Comparison of ENCODE assay signal across 17 cellular contexts in genomic region chr11:81420668-81421550, GRCh38.
DNase-seq lines count a peak whose midpoint lies in the region; TF ChIP-seq lines count a peak whose summit lies in the region.
"Had no signal": no experiment of that assay in that cellular context is flagged by ENCODE, and none has a peak within 500 bp of the region (broad histone marks: within the 10 kb centered on the region; RNA-seq: fewer than 3 reads in every experiment).

No MANE protein-coding gene starts in this region.

- BruUV-seq in Caco-2 (replicated peaks; lab: Mats Ljungman, UMichigan) = no TSS peak

- POLR2A ChIA-PET in Caco-2 (lab: Charles Lee) = no interaction called here
- POLR2A ChIA-PET in CD8-positive, alpha-beta memory T cell (lab: Charles Lee) = no interaction called here

- H3K27ac Mint-ChIP-seq in Caco-2 (ENCODE audit: unreplicated experiment) = no peak overlapping the region
- no peak overlapping the region for H3K27ac Mint-ChIP-seq in CD8-positive, alpha-beta memory T cell
- H3K27ac Mint-ChIP-seq: activated naive CD4-positive, alpha-beta T cell treated with anti-CD3 and anti-CD28 coated beads, Interleukin-2, amount 10 ng/mL, durations not matched to agents 7 days and 5 days had no signal

- no peaks in the 10 kb centered on the region for H3K4me1 Mint-ChIP-seq in Caco-2 (ENCODE audit: low read depth, unreplicated experiment)
- no peaks in the 10 kb centered on the region for H3K4me1 Mint-ChIP-seq in CD8-positive, alpha-beta memory T cell
- H3K4me1 Mint-ChIP-seq: activated naive CD4-positive, alpha-beta T cell treated with anti-CD3 and anti-CD28 coated beads, Interleukin-2, amount 10 ng/mL, durations not matched to agents 7 days and 5 days had no signal

- H2AFZ ChIP-seq in Loucy (ENCODE audit: low read length) = no peak overlapping the region

- H3K27me3 ChIP-seq in Caco-2 (replicated peaks; ENCODE audit: control insufficient read depth, insufficient read depth, low read length) = no peaks in the 10 kb centered on the region
- no peaks in the 10 kb centered on the region for H3K27me3 ChIP-seq in Loucy (ENCODE audit: insufficient read depth, low read length, poor library complexity, severe bottlenecking)
- H3K27me3 ChIP-seq in CD8-positive, alpha-beta memory T cell (ENCODE audit: insufficient read depth, low read length, poor library complexity, severe bottlenecking) = no peaks in the 10 kb centered on the region
- H3K27me3 ChIP-seq: colonic mucosa, gastroesophageal sphincter, sigmoid colon, uterus had no signal

- CTCF ChIA-PET in Caco-2 (lab: Charles Lee) = no interaction called here
- CTCF ChIA-PET in CD8-positive, alpha-beta memory T cell (lab: Charles Lee) = no interaction called here

- no peaks in the 10 kb centered on the region for H3K9me2 ChIP-seq in Loucy (replicated peaks; ENCODE audit: low read depth, low read length)

- H3K27ac ChIP-seq in CD8-positive, alpha-beta memory T cell (ENCODE audit: low read depth, low read length) = no peak overlapping the region
- H3K27ac ChIP-seq: colonic mucosa, gastroesophageal sphincter, sigmoid colon, uterus had no signal

- H3K36me3 ChIP-seq in Caco-2 (ENCODE audit: control insufficient read depth, insufficient read depth, low read length) (no peaks in the 10 kb centered on the region), Loucy (ENCODE audit: insufficient read depth, low read length) (no peaks in the 10 kb centered on the region)
- H3K36me3 ChIP-seq in CD8-positive, alpha-beta memory T cell (ENCODE audit: insufficient read depth, low read length) = no peaks in the 10 kb centered on the region
- H3K36me3 ChIP-seq: colonic mucosa, gastroesophageal sphincter, sigmoid colon, uterus had no signal

- H3K9me3 ChIP-seq in Caco-2 (no peaks in the 10 kb centered on the region), Loucy (ENCODE audit: insufficient read depth, low read depth, low read length) (no peaks in the 10 kb centered on the region)
- H3K9me3 ChIP-seq in CD8-positive, alpha-beta memory T cell (ENCODE audit: low read length) = no peaks in the 10 kb centered on the region
- H3K9me3 ChIP-seq: colonic mucosa, gastroesophageal sphincter, sigmoid colon, uterus had no signal

- H3K4me3 ChIP-seq in Caco-2 (ENCODE audit: low read depth, low read length) = no peak overlapping the region
- H3K4me3 ChIP-seq in Loucy (ENCODE audit: low read length, poor library complexity, severe bottlenecking) = no peak overlapping the region
- H3K4me3 ChIP-seq in epithelial cell of esophagus (ENCODE audit: low read length) = no peak overlapping the region
- no peak overlapping the region for H3K4me3 ChIP-seq in CD8-positive, alpha-beta memory T cell (ENCODE audit: low read length)
- H3K4me3 ChIP-seq: colonic mucosa, gastroesophageal sphincter, sigmoid colon, uterus had no signal

- H3F3A ChIP-seq in Loucy (ENCODE audit: low read depth) = no peaks in the 10 kb centered on the region

- H3K79me2 ChIP-seq in Loucy (ENCODE audit: insufficient read depth, low read length) = no peaks in the 10 kb centered on the region

- no peak for DNase-seq in Caco-2
- DNase-seq in epithelial cell of esophagus (ENCODE audit: low read depth) = peak; percentile 2
- DNase-seq in midbrain (lab: John Stamatoyannopoulos, UW) = peak; percentile 4
- DNase-seq in kidney tubule cell (ENCODE audit: low spot score) = no peak
- no peak for DNase-seq in CD8-positive, alpha-beta memory T cell
- no peak for DNase-seq in glomerular visceral epithelial cell (ENCODE audit: extremely low spot score)
- no peak for DNase-seq in activated CD4-positive, alpha-beta T cell treated with anti-CD3 and anti-CD28 coated beads for 4 hours
- DNase-seq: activated naive CD4-positive, alpha-beta T cell treated with anti-CD3 and anti-CD28 coated beads, Interleukin-2, amount 10 ng/mL, durations not matched to agents 7 days and 5 days; colonic mucosa; NCI-H1048; NCI-H2081; occipital lobe; sigmoid colon; stimulated activated CD4-positive, alpha-beta T cell treated with anti-CD3 and anti-CD28 coated beads, Interleukin-2, amount 100 ng/mL, for 24 hours; uterus had no signal

- no peak overlapping the region for H3K4me3 Mint-ChIP-seq in Caco-2 (ENCODE audit: unreplicated experiment)
- H3K4me3 Mint-ChIP-seq in CD8-positive, alpha-beta memory T cell = peak overlapping the region in 1 of 7 donors; percentile 32
- H3K4me3 Mint-ChIP-seq: activated naive CD4-positive, alpha-beta T cell treated with anti-CD3 and anti-CD28 coated beads, Interleukin-2, amount 10 ng/mL, durations not matched to agents 7 days and 5 days had no signal

- TF ChIP-seq CTCF in Caco-2 (IDR thresholded peaks at IDR 0.05; ENCODE audit: insufficient read depth in 1 of 2, low read depth in 1 of 2, low read length in 1 of 2, severe bottlenecking in 1 of 2, unreplicated experiment in 1 of 2) (peak; percentile 25 to 33), Loucy (conservative IDR thresholded peaks at IDR 0.05; ENCODE audit: low read length) (0 out of 2 replicates have a peak, but pooled peaks have one; percentile 13), epithelial cell of esophagus (IDR thresholded peaks at IDR 0.05; ENCODE audit: insufficient read depth, low read depth, low read length, missing control alignments) (peak; percentile 6)

- no peaks in the 10 kb centered on the region for H3K36me3 Mint-ChIP-seq in Caco-2 (ENCODE audit: insufficient read depth, unreplicated experiment)
- no peaks in the 10 kb centered on the region for H3K36me3 Mint-ChIP-seq in CD8-positive, alpha-beta memory T cell
- H3K36me3 Mint-ChIP-seq: activated naive CD4-positive, alpha-beta T cell treated with anti-CD3 and anti-CD28 coated beads, Interleukin-2, amount 10 ng/mL, durations not matched to agents 7 days and 5 days had no signal

- H4K20me1 ChIP-seq in Loucy (ENCODE audit: insufficient read depth, low read length, poor library complexity, severe bottlenecking) = no peaks in the 10 kb centered on the region

- H3K27me3 Mint-ChIP-seq in Caco-2 (ENCODE audit: insufficient read depth, unreplicated experiment) = peaks cover 2% of the 10 kb centered on the region
- no peaks in the 10 kb centered on the region for H3K27me3 Mint-ChIP-seq in CD8-positive, alpha-beta memory T cell
- H3K27me3 Mint-ChIP-seq: activated naive CD4-positive, alpha-beta T cell treated with anti-CD3 and anti-CD28 coated beads, Interleukin-2, amount 10 ng/mL, durations not matched to agents 7 days and 5 days had no signal

- H3K9ac ChIP-seq in Loucy (ENCODE audit: low read depth, low read length, poor library complexity, severe bottlenecking) = no peak overlapping the region

- H3K9me3 Mint-ChIP-seq in Caco-2 (ENCODE audit: unreplicated experiment) = no peaks in the 10 kb centered on the region
- peaks cover 0 to 2% (median 0%) of the 10 kb centered on the region in 5 donors for H3K9me3 Mint-ChIP-seq in CD8-positive, alpha-beta memory T cell
- H3K9me3 Mint-ChIP-seq: activated naive CD4-positive, alpha-beta T cell treated with anti-CD3 and anti-CD28 coated beads, Interleukin-2, amount 10 ng/mL, durations not matched to agents 7 days and 5 days had no signal

- intact Hi-C loops in Caco-2 (cut with micrococcal nuclease; ENCODE audit: unreplicated experiment) = loop anchor here (1.0 kb wide), 1 partner anchor 76 kb away; no protein-coding TSS in a partner anchor

- no peaks in the 10 kb centered on the region for H3K4me1 ChIP-seq in Caco-2
- no peaks in the 10 kb centered on the region for H3K4me1 ChIP-seq in Loucy (ENCODE audit: insufficient read depth, low read length, poor library complexity, severe bottlenecking)
- no peaks in the 10 kb centered on the region for H3K4me1 ChIP-seq in CD8-positive, alpha-beta memory T cell (ENCODE audit: insufficient read depth, low read length)
- H3K4me1 ChIP-seq: colonic mucosa, gastroesophageal sphincter, sigmoid colon, uterus had no signal

- no peak overlapping the region for H3K4me2 ChIP-seq in Loucy (ENCODE audit: low read depth, low read length, poor library complexity, severe bottlenecking)

Comparison
In these comparisons a context has a peak if more than half of its experiments do, and no peak if none do; other contexts are left out.
1. DNase-seq: peak in epithelial cell of esophagus (single experiment) and midbrain (single experiment); none in Caco-2 (0 of 2), kidney tubule cell (single experiment), CD8-positive, alpha-beta memory T cell (0 of 5), glomerular visceral epithelial cell (single experiment) and activated CD4-positive, alpha-beta T cell treated with anti-CD3 and anti-CD28 coated beads for 4 hours (0 of 2).
2. Peak in every context shown above with its lines, with median percentiles within 50 percentile points of each other: CTCF ChIP-seq.